Comparison of ENCODE assay signal across 8 cellular contexts in genomic region chr12:49296034-49296835, GRCh38. TPM values are rescaled to one million over a fixed set of nuclear protein-coding genes. Genes with fewer than 3 reads are reported as not detected.
DNase-seq lines count a peak whose midpoint lies in the region; ATAC-seq, FAIRE-seq and TF ChIP-seq lines count a peak whose summit lies in the region.

No MANE protein-coding gene starts in this region.

- H3K4me3 ChIP-seq in fibroblast of mammary gland (ENCODE audit: control insufficient read depth, low read depth, low read length) (no peak overlapping the region), retinal pigment epithelial cell (ENCODE audit: low read length) (no peak overlapping the region)

- DNase-seq in GM12892 (ENCODE audit: insufficient read length) (peak; percentile 89), NCI-H69 (lab: John Stamatoyannopoulos, UW) (peak; percentile 77), fibroblast of mammary gland (ENCODE audit: low read depth) (no peak), retinal pigment epithelial cell (ENCODE audit: low read depth) (no peak), mesenteric fat pad (ENCODE audit: low spot score) (no peak), urothelium cell line (ENCODE audit: low spot score) (no peak)
- peak; percentile 58 for DNase-seq in activated T-cell treated with anti-CD3 and anti-CD28 coated beads, Interleukin-2, amount 50 U/mL, for 4 hours

- TF ChIP-seq POLR2A in GM12892 (IDR thresholded peaks at IDR 0.05; ENCODE audit: low read depth, low read length) = no peak

- TF ChIP-seq CTCF in fibroblast of mammary gland (conservative IDR thresholded peaks at IDR 0.05; ENCODE audit: control insufficient read depth, insufficient read depth, low read depth, low read length) (peak; percentile 47), retinal pigment epithelial cell (conservative IDR thresholded peaks at IDR 0.05; ENCODE audit: low read depth, low read length) (peak; percentile 84)

- H3K36me3 Mint-ChIP-seq in activated T-cell treated with anti-CD3 and anti-CD28 coated beads, Interleukin-2, amount 50 U/mL, for 4 hours (ENCODE audit: insufficient read depth) = no peaks in the 10 kb centered on the region

- FAIRE-seq in GM12892 (lab: Jason Lieb, UNC) (peak; percentile 71), urothelium cell line (lab: Jason Lieb, UNC) (no peak)

- H3K4me3 Mint-ChIP-seq in activated T-cell treated with anti-CD3 and anti-CD28 coated beads, Interleukin-2, amount 50 U/mL, for 4 hours = peak overlapping the region; percentile 58

- H3K9me3 Mint-ChIP-seq in activated T-cell treated with anti-CD3 and anti-CD28 coated beads, Interleukin-2, amount 50 U/mL, for 4 hours = no peaks in the 10 kb centered on the region

- H3K4me1 Mint-ChIP-seq in activated T-cell treated with anti-CD3 and anti-CD28 coated beads, Interleukin-2, amount 50 U/mL, for 4 hours (ENCODE audit: low read depth) = peaks cover 19% of the 10 kb centered on the region

- peaks cover 64% of the 10 kb centered on the region for H3K27me3 Mint-ChIP-seq in activated T-cell treated with anti-CD3 and anti-CD28 coated beads, Interleukin-2, amount 50 U/mL, for 4 hours (ENCODE audit: low read depth)

- ATAC-seq in activated T-cell treated with anti-CD3 and anti-CD28 coated beads, Interleukin-2, amount 50 U/mL, for 4 hours = peak; percentile 69 to 75
- no peak for ATAC-seq in GM21723 (IDR thresholded peaks at IDR 0.05; ENCODE audit: unreplicated experiment)

RNA-seq across cellular contexts. Expression of gene PRPH, which starts 1.3 kb away (rescaled TPM):
- 0.34 TPM for polyA plus RNA-seq in GM12892 (2012; ENCODE audit: missing spikeins)
- total RNA-seq in activated T-cell treated with anti-CD3 and anti-CD28 coated beads, Interleukin-2, amount 50 U/mL, for 4 hours = not detected
- 0.55 TPM for total RNA-seq in mesenteric fat pad

RNA-seq across cellular contexts. Expression of gene TROAP, which starts 26.8 kb away (rescaled TPM):
- polyA plus RNA-seq in GM12892 (2012; ENCODE audit: missing spikeins) = 21.9 TPM
- 10 to 100 TPM; 11.6 to 16.8 (median 13.7) TPM for total RNA-seq in activated T-cell treated with anti-CD3 and anti-CD28 coated beads, Interleukin-2, amount 50 U/mL, for 4 hours
- not detected for total RNA-seq in mesenteric fat pad

RNA-seq across cellular contexts. Expression of gene TUBA1C, which starts 31.4 kb away (rescaled TPM):
- polyA plus RNA-seq in GM12892 (2012; ENCODE audit: missing spikeins) = 182 TPM
- total RNA-seq in activated T-cell treated with anti-CD3 and anti-CD28 coated beads, Interleukin-2, amount 50 U/mL, for 4 hours = 100 to 1,000 TPM; 529 to 597 (median 572) TPM
- 173 TPM for total RNA-seq in mesenteric fat pad

RNA-seq across cellular contexts. Expression of gene C1QL4, which starts 40.8 kb away (rescaled TPM):
- not detected for polyA plus RNA-seq in GM12892 (2012; ENCODE audit: missing spikeins)
- not detected for total RNA-seq in activated T-cell treated with anti-CD3 and anti-CD28 coated beads, Interleukin-2, amount 50 U/mL, for 4 hours
- not detected for total RNA-seq in mesenteric fat pad

RNA-seq across cellular contexts. Expression of gene DNAJC22, which starts 50.5 kb away (rescaled TPM):
- polyA plus RNA-seq in GM12892 (2012; ENCODE audit: missing spikeins) = 0.28 TPM
- under 1 TPM in 1 of 3 donors, not detected in 2; 0.11 TPM for total RNA-seq in activated T-cell treated with anti-CD3 and anti-CD28 coated beads, Interleukin-2, amount 50 U/mL, for 4 hours
- total RNA-seq in mesenteric fat pad = not detected

Comparison
In these comparisons a context has a peak if more than half of its experiments do, and no peak if none do; other contexts are left out.
1. DNase-seq: peak in GM12892 (single experiment), NCI-H69 (single experiment) and activated T-cell treated with anti-CD3 and anti-CD28 coated beads, Interleukin-2, amount 50 U/mL, for 4 hours (single experiment); none in fibroblast of mammary gland (single experiment), retinal pigment epithelial cell (single experiment), mesenteric fat pad (single experiment) and urothelium cell line (single experiment).